Comparison of ENCODE assay signal across 4 cellular contexts in genomic region chr3:156800287-156800686, GRCh38. TPM values are rescaled to one million over a fixed set of nuclear protein-coding genes. Genes with fewer than 3 reads are reported as not detected.
A peak's percentile ranks its signal among the peaks of the same experiment; 100 is the strongest.
DNase-seq lines count a peak whose midpoint lies in the region; ATAC-seq, FAIRE-seq and TF ChIP-seq lines count a peak whose summit lies in the region.
"Not testable (repeated sequence)": the region's sequence is repeated elsewhere in the genome, so short reads cannot be mapped to it uniquely, and the experiment has no call there.

No MANE protein-coding gene starts in this region.

- not testable (repeated sequence) for H3K4me3 ChIP-seq in K562; HepG2 (replicated peaks in 1 of 3; ENCODE audit: insufficient read depth in 1 of 3, low read depth in 2 of 3, low read length in 3 of 3)

- not testable (repeated sequence) for DNase-seq in K562 (ENCODE audit: extremely low read depth in 1 of 4, low spot score in 3 of 4); MCF 10A (ENCODE audit: unreplicated experiment); HepG2 (ENCODE audit: low spot score); progenitor cell of endocrine pancreas (ENCODE audit: low spot score, unreplicated experiment)

- TF ChIP-seq POLR2A in K562 (conservative IDR thresholded peaks at IDR 0.05); HepG2 (IDR thresholded peaks at IDR 0.05; ENCODE audit: insufficient read depth in 1 of 2, low read depth in 2 of 2, low read length in 2 of 2): not testable (repeated sequence)

- not testable (repeated sequence) for H3K9ac ChIP-seq in K562 (ENCODE audit: insufficient read depth in 1 of 2, low read depth in 2 of 2, low read length in 2 of 2); HepG2 (ENCODE audit: insufficient read depth, low read depth, low read length)

- H3K27ac Mint-ChIP-seq in MCF 10A (ENCODE audit: low read depth, unreplicated experiment) = peak overlapping the region; percentile 3
- peak overlapping the region; percentile 12 for H3K27ac Mint-ChIP-seq in progenitor cell of endocrine pancreas

- not testable (repeated sequence) for TF ChIP-seq CTCF in K562 (IDR thresholded peaks at IDR 0.05 in 2 of 3, conservative IDR thresholded peaks at IDR 0.05 in 1 of 3; ENCODE audit: insufficient read depth in 2 of 3, low read depth in 1 of 3, low read length in 3 of 3); MCF 10A (IDR thresholded peaks at IDR 0.05; ENCODE audit: unreplicated experiment); HepG2 (CRISPR knock-in tag; IDR thresholded peaks at IDR 0.05); progenitor cell of endocrine pancreas (IDR thresholded peaks at IDR 0.05; ENCODE audit: unreplicated experiment)

- not testable (repeated sequence) for H3K27me3 ChIP-seq in K562 (ENCODE audit: control insufficient read depth in 2 of 2, insufficient read depth in 2 of 2, low read length in 2 of 2); HepG2 (ENCODE audit: control insufficient read depth in 1 of 2, insufficient read depth in 2 of 2, low read length in 2 of 2)

- not testable (repeated sequence) for H3K36me3 Mint-ChIP-seq in MCF 10A (ENCODE audit: insufficient read depth, unreplicated experiment); progenitor cell of endocrine pancreas (ENCODE audit: insufficient read depth)

- not testable (repeated sequence) for H3K4me2 ChIP-seq in K562 (ENCODE audit: insufficient read depth, low read length); HepG2 (ENCODE audit: low read depth, low read length)

- not testable (repeated sequence) for H3K9me1 ChIP-seq in K562 (ENCODE audit: control insufficient read depth, insufficient read depth, low read length)

- not testable (repeated sequence) for H3K4me1 Mint-ChIP-seq in MCF 10A (ENCODE audit: insufficient read depth, unreplicated experiment); progenitor cell of endocrine pancreas (ENCODE audit: low read depth)

- H3K27ac ChIP-seq in K562 (ENCODE audit: extremely low read depth, low read depth, low read length); HepG2 (ENCODE audit: extremely low read length, insufficient read depth, low read length): not testable (repeated sequence)

- CTCF ChIA-PET in K562 (lab: Yijun Ruan, JAX; ENCODE audit: low intra/inter-chr PET ratio); MCF 10A (lab: Yijun Ruan, JAX); HepG2 (lab: Yijun Ruan, JAX; ENCODE audit: low intra/inter-chr PET ratio, low total read pairs): not testable (repeated sequence)

- H3K9me3 ChIP-seq in K562 (replicated peaks; ENCODE audit: control insufficient read depth, insufficient read depth, low read depth, low read length) = not testable (repeated sequence)
- H3K9me3 ChIP-seq in HepG2 (ENCODE audit: low read length) = peaks cover 17% of the 10 kb centered on the region

- not testable (repeated sequence) for H3K4me1 ChIP-seq in K562 (replicated peaks in 1 of 2; ENCODE audit: control insufficient read depth in 2 of 2, insufficient read depth in 2 of 2, low read length in 2 of 2)
- peaks cover 13% of the 10 kb centered on the region for H3K4me1 ChIP-seq in HepG2 (ENCODE audit: insufficient read depth, low read length)

- peaks cover 23% of the 10 kb centered on the region for H3K9me3 Mint-ChIP-seq in MCF 10A (ENCODE audit: unreplicated experiment)
- peaks cover 22% of the 10 kb centered on the region for H3K9me3 Mint-ChIP-seq in progenitor cell of endocrine pancreas (ENCODE audit: low read depth)

- H3K36me3 ChIP-seq in K562 (ENCODE audit: control insufficient read depth, insufficient read depth, low read length); HepG2 (replicated peaks in 1 of 2; ENCODE audit: control insufficient read depth in 1 of 2, insufficient read depth in 2 of 2, low read length in 2 of 2): not testable (repeated sequence)

- in situ Hi-C loops in K562 (cut with MboI); HepG2 (cut with HindIII; ENCODE audit: extremely low pct_ligation_motif_present, low pct_unique_long_range_greater_than_20kb): not testable (repeated sequence)

- not testable (repeated sequence) for H4K20me1 ChIP-seq in K562 (replicated peaks; ENCODE audit: control insufficient read depth, insufficient read depth, low read length); HepG2 (ENCODE audit: insufficient read depth, low read length)

- intact Hi-C loops in K562 (cut with micrococcal nuclease); MCF 10A (cut with micrococcal nuclease); HepG2 (cut with micrococcal nuclease; ENCODE audit: unreplicated experiment): not testable (repeated sequence)

- H3K79me2 ChIP-seq in K562 (ENCODE audit: control insufficient read depth, insufficient read depth, low read length); HepG2 (ENCODE audit: insufficient read depth, low read length): not testable (repeated sequence)

- not testable (repeated sequence) for H3K4me3 Mint-ChIP-seq in MCF 10A (ENCODE audit: unreplicated experiment); progenitor cell of endocrine pancreas (ENCODE audit: low read depth)

- not testable (repeated sequence) for H3K27me3 Mint-ChIP-seq in MCF 10A (ENCODE audit: insufficient read depth, unreplicated experiment); progenitor cell of endocrine pancreas

- FAIRE-seq in K562 (lab: Jason Lieb, UNC); HepG2 (lab: Jason Lieb, UNC): not testable (repeated sequence)

- ATAC-seq in K562, HepG2: not testable (repeated sequence)

- POLR2A ChIA-PET in K562 (lab: Yijun Ruan, JAX); HepG2 (lab: Yijun Ruan, JAX): not testable (repeated sequence)
- POLR2A ChIA-PET in MCF 10A (lab: Yijun Ruan, JAX) = interaction anchor here (1.2 kb wide), 1 partner anchor 288 kb away, joined by 3 read pairs; no protein-coding TSS in a partner anchor

- H2AFZ ChIP-seq in K562 (ENCODE audit: low read depth, low read length); HepG2 (ENCODE audit: low read length): not testable (repeated sequence)

- TF ChIP-seq EP300 in K562 (IDR thresholded peaks at IDR 0.05; ENCODE audit: low read length); HepG2 (IDR thresholded peaks at IDR 0.05; ENCODE audit: low read depth in 2 of 2, low read length in 2 of 2); HepG2 (CRISPR knock-in tag; IDR thresholded peaks at IDR 0.05; ENCODE audit: borderline replicate concordance): not testable (repeated sequence)

- WGBS in K562 (ENCODE audit: insufficient coverage, low coverage, missing lambda C conversion rate) = 83% methylated on average over 4 of the region's 4 CpGs
- 67% methylated on average over 4 of the region's 4 CpGs for WGBS in HepG2 (ENCODE audit: low lambda C conversion rate)

- not testable (repeated sequence) for TF ChIP-seq RAD21 in K562 (CRISPR knock-in tag; conservative IDR thresholded peaks at IDR 0.05 in 1 of 2, IDR thresholded peaks at IDR 0.05 in 1 of 2); HepG2 (CRISPR knock-in tag; IDR thresholded peaks at IDR 0.05)

- BruUV-seq in K562 (replicated peaks; lab: Mats Ljungman, UMichigan); MCF 10A (replicated peaks; lab: Mats Ljungman, UMichigan); HepG2 (replicated peaks; lab: Mats Ljungman, UMichigan): not testable (repeated sequence)

RNA-seq across cellular contexts. Expression of gene LEKR1, which starts 25.9 kb away (rescaled TPM):
- total RNA-seq in K562 (2011; cell fraction: chromatin; rRNA removed; ENCODE audit: low replicate concordance) = 2.5 and 5.3 TPM in 2 replicates
- total RNA-seq in K562 (2011; cell fraction: nucleolus; rRNA removed) = 1.5 and 3.0 TPM in 2 replicates
- total RNA-seq in K562 (2011; cell fraction: nucleoplasm; rRNA removed) = 2.2 and 5.3 TPM in 2 replicates
- total RNA-seq in K562 (2014; rRNA removed) (0.33 and 0.91 TPM in 2 replicates), K562 (2014; rRNA removed; fragmentation: Illumina TruSeq; extraction: Trizol) (1.8 TPM in 2 replicates), K562 (2015; rRNA removed; fragmentation: Illumina TruSeq; extraction: Trizol) (0.87 and 1.1 TPM in 2 replicates), K562 (2021) (0.98 and 1.4 TPM in 2 replicates), MCF 10A (2022) (1.3 and 2.2 TPM in 2 replicates), HepG2 (2016; rRNA removed; fragmentation: Illumina TruSeq; extraction: Trizol) (0.91 and 1.5 TPM in 2 replicates), progenitor cell of endocrine pancreas (2.4 and 4.1 TPM in 2 replicates)
- polyA plus RNA-seq in K562 (2011; rRNA removed) (1.1 and 1.2 TPM in 2 replicates), K562 (2014; fragmentation: Illumina TruSeq; extraction: Trizol) (0.55 and 0.77 TPM in 2 replicates), K562 (2014; fragmentation: Nextera tagmentation; extraction: Ambion mirVana) (1 to 10 TPM; 1.3 to 1.8 TPM), K562 (2014; rRNA removed) (0.76 and 0.89 TPM in 2 replicates), HepG2 (2011; rRNA removed) (0.39 and 0.49 TPM in 2 replicates)
- 0.22 and 0.31 TPM in 2 replicates for polyA plus RNA-seq in K562 (2011; cell fraction: cytosol; rRNA removed)
- polyA plus RNA-seq in K562 (2011; cell fraction: nucleus; rRNA removed) = 1.2 TPM in 2 replicates
- polyA plus RNA-seq in K562 (2012) = 1.3 and 2.3 TPM in 2 replicates
- 3.7 and 5.4 TPM in 2 replicates for polyA minus RNA-seq in K562 (2011; rRNA and poly(A)+ RNA removed)
- not detected in 2 replicates for polyA minus RNA-seq in K562 (2011; cell fraction: cytosol; rRNA and poly(A)+ RNA removed)
- polyA minus RNA-seq in K562 (2011; cell fraction: nucleus; rRNA and poly(A)+ RNA removed) = 6.1 and 8.0 TPM in 2 replicates
- 0.61 and 0.79 TPM in 2 replicates for total RNA-seq in HepG2 (2016; cell fraction: cytosol; rRNA removed; fragmentation: Illumina TruSeq; extraction: Trizol; ENCODE audit: low read depth)
- total RNA-seq in HepG2 (2016; cell fraction: insoluble cytoplasmic fraction; rRNA removed; fragmentation: Illumina TruSeq; extraction: Trizol) = 0.17 and 0.33 TPM in 2 replicates
- 0.22 and 0.62 TPM in 2 replicates for total RNA-seq in HepG2 (2016; cell fraction: membrane; rRNA removed; fragmentation: Illumina TruSeq; extraction: Trizol)
- 2.9 TPM in 2 replicates for total RNA-seq in HepG2 (2016; cell fraction: nucleus; rRNA removed; fragmentation: Illumina TruSeq; extraction: Trizol)
- 0.04 and 0.42 TPM in 2 replicates for polyA plus RNA-seq in HepG2 (2011; cell fraction: cytosol; rRNA removed)
- 0.14 and 0.33 TPM in 2 replicates for polyA plus RNA-seq in HepG2 (2011; cell fraction: nucleus; rRNA removed)
- polyA plus RNA-seq in HepG2 (2012) = 0.25 and 0.63 TPM in 2 replicates
- 0.61 and 0.87 TPM in 2 replicates for polyA plus RNA-seq in HepG2 (2016; cell fraction: cytosol; fragmentation: Illumina TruSeq; extraction: Trizol; ENCODE audit: low read depth)
- polyA plus RNA-seq in HepG2 (2016; cell fraction: insoluble cytoplasmic fraction; fragmentation: Illumina TruSeq; extraction: Trizol; ENCODE audit: low read depth) = 0.84 and 1.2 TPM in 2 replicates
- polyA plus RNA-seq in HepG2 (2016; cell fraction: membrane; fragmentation: Illumina TruSeq; extraction: Trizol; ENCODE audit: low read depth) = 0.22 and 0.51 TPM in 2 replicates
- 0.47 TPM in 1 of 2 replicates, not detected in the other for polyA plus RNA-seq in HepG2 (2016; cell fraction: nucleus; fragmentation: Illumina TruSeq; extraction: Trizol; ENCODE audit: insufficient read depth, low read depth)
- polyA minus RNA-seq in HepG2 (2011; rRNA and poly(A)+ RNA removed; ENCODE audit: low replicate concordance) = 0.18 and 1.6 TPM in 2 replicates
- not detected in 2 replicates for polyA minus RNA-seq in HepG2 (2011; cell fraction: cytosol; rRNA and poly(A)+ RNA removed)
- 3.3 and 3.9 TPM in 2 replicates for polyA minus RNA-seq in HepG2 (2011; cell fraction: nucleus; rRNA and poly(A)+ RNA removed)
